Comparison of ENCODE assay signal across 25 cellular contexts in the genomic region with DNA sequence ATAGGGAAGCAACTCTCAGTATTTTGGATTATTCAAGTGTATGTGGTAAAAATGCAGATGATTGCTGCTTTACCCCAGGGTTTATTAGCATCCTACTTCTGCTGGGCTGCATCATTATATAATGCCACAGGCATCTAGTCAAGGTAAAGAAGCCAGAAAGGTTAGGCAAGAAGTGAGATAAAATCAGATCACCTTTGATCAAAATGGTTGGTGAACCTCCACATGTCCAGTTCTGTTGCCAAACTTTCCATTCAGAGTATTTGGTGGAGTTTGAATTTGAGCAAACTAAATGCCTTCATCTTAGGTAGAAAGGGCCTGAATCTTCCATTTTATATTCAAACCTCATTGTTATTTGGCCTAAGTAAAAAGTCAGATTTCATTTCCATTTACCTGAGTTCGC. TPM values are rescaled to one million over a fixed set of nuclear protein-coding genes. Genes with fewer than 3 reads are reported as not detected.
"Had no signal": no experiment of that assay in that cellular context is flagged by ENCODE, and none has a peak within 500 bp of the region (broad histone marks: within the 10 kb centered on the region; RNA-seq: fewer than 3 reads in every experiment).

No MANE protein-coding gene starts in this region.

- H3K4me1 ChIP-seq: prostate gland, sigmoid colon, spleen, tibial nerve, vagina had no signal

- H3K36me3 ChIP-seq: prostate gland, vagina had no signal

- H3K4me3 Mint-ChIP-seq: naive thymus-derived CD8-positive, alpha-beta T cell; nephron; neural crest cell; stimulated activated effector memory CD8-positive, alpha-beta T cell treated with anti-CD3 and anti-CD28 coated beads, Interleukin-12 subunit alpha, Interleukin-12 subunit beta, amount 100 ng/mL, for 72 hours; stimulated activated naive CD8-positive, alpha-beta T cell treated with anti-CD3 and anti-CD28 coated beads, Interleukin-15, Interleukin-2, amounts not matched to agents 100 ng/mL and 50 ng/mL, for 24 hours; type B pancreatic cell had no signal

- H3K27me3 ChIP-seq: left lung, sigmoid colon, spleen, tibial nerve, vagina had no signal

- H3K9me3 ChIP-seq: left lung, prostate gland, vagina had no signal

- H3K9me3 Mint-ChIP-seq: stimulated activated effector memory CD8-positive, alpha-beta T cell treated with anti-CD3 and anti-CD28 coated beads, Interleukin-12 subunit alpha, Interleukin-12 subunit beta, amount 100 ng/mL, for 72 hours; stimulated activated naive CD8-positive, alpha-beta T cell treated with anti-CD3 and anti-CD28 coated beads, Interleukin-15, Interleukin-2, amounts not matched to agents 100 ng/mL and 50 ng/mL, for 24 hours had no signal

- DNase-seq: head of caudate nucleus; hippocampal formation; kidney glomerular epithelial cell; left cardiac atrium; left lung; naive thymus-derived CD8-positive, alpha-beta T cell; nucleus accumbens; retina; right cardiac atrium; sigmoid colon; small intestine; spleen; stimulated activated CD4-positive, alpha-beta T cell treated with anti-CD3 and anti-CD28 coated beads, Interleukin-4, amount 100 ng/mL, for 24 hours; stimulated activated naive CD4-positive, alpha-beta T cell had no signal

- H3K27ac ChIP-seq: left lung, prostate gland, sigmoid colon, spleen, tibial nerve, vagina had no signal

- H3K27ac Mint-ChIP-seq: naive thymus-derived CD8-positive, alpha-beta T cell; nephron; stimulated activated effector memory CD8-positive, alpha-beta T cell treated with anti-CD3 and anti-CD28 coated beads, Interleukin-12 subunit alpha, Interleukin-12 subunit beta, amount 100 ng/mL, for 72 hours; stimulated activated naive CD8-positive, alpha-beta T cell treated with anti-CD3 and anti-CD28 coated beads, Interleukin-15, Interleukin-2, amounts not matched to agents 100 ng/mL and 50 ng/mL, for 24 hours; type B pancreatic cell had no signal

- H3K4me1 Mint-ChIP-seq: neural crest cell; stimulated activated effector memory CD8-positive, alpha-beta T cell treated with anti-CD3 and anti-CD28 coated beads, Interleukin-12 subunit alpha, Interleukin-12 subunit beta, amount 100 ng/mL, for 72 hours had no signal

- FAIRE-seq: keratinocyte, small intestine had no signal

- H3K4me3 ChIP-seq: left lung, lung, prostate gland, sigmoid colon, spleen, tibial nerve, vagina had no signal

- ATAC-seq: left cardiac atrium; left lung; naive thymus-derived CD8-positive, alpha-beta T cell; right cardiac atrium; stimulated activated effector memory CD8-positive, alpha-beta T cell treated with anti-CD3 and anti-CD28 coated beads, Interleukin-12 subunit alpha, Interleukin-12 subunit beta, amount 100 ng/mL, for 72 hours had no signal

- H3K27me3 Mint-ChIP-seq: naive thymus-derived CD8-positive, alpha-beta T cell; stimulated activated naive CD8-positive, alpha-beta T cell treated with anti-CD3 and anti-CD28 coated beads, Interleukin-15, Interleukin-2, amounts not matched to agents 100 ng/mL and 50 ng/mL, for 24 hours; type B pancreatic cell had no signal

RNA-seq across cellular contexts. Expression of a gene that starts 29.7 kb away (rescaled TPM):
- total RNA-seq: neural crest cell, osteocyte had no signal
- polyA plus RNA-seq: keratinocyte; naive thymus-derived CD8-positive, alpha-beta T cell had no signal
